Comparison of ENCODE assay signal across 7 cellular contexts in the genomic region with DNA sequence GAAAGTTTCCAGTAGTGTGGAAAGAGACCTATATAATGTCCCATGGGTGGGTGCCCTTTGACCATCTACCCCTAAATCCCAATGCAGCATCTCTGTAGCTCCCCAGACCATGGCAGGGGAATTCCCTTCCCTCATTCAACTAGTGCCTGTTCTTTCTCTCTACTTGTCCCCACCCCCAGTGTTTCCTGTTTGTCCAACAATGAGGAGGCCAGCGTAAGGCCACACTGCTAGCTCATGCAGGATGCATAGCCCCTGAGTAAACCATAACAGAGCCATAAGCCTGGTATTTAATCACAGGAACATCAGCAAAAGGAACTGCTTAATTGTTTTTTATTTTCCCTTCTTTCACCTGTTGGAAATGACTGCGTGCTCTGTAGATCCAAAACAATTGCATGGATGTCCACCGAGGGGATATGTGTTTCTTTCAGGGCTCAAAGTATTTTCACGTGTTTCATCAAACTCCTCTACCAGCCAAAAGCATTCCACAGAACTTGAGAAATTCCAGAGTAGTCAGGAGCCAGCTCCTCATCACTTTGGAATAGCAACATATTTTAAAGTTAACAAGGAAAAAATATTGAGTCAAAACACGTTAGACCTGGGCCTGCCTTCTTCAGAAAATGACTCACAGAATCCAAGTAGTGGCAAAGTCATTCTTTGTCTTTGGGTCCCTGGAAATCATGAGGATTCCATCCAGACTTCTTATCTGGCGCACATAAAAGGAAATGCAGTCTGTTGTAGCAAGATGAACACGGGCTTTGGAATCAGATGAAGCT.
DNase-seq lines count a peak whose midpoint lies in the region; ATAC-seq and TF ChIP-seq lines count a peak whose summit lies in the region.

No MANE protein-coding gene starts in this region.

- H3K27ac ChIP-seq in colonic mucosa (peak overlapping the region; percentile 29), rectal smooth muscle tissue (ENCODE audit: low read depth, low read length) (peak overlapping the region; percentile 24)

- TF ChIP-seq CTCF in colonic mucosa (IDR thresholded peaks at IDR 0.05) = no peak

- H3K4me3 ChIP-seq in colonic mucosa = no peak overlapping the region
- H3K4me3 ChIP-seq in rectal smooth muscle tissue (ENCODE audit: low read length) = no peak overlapping the region

- DNase-seq in colonic mucosa = no peak
- no peak for DNase-seq in hypothalamus (lab: John Stamatoyannopoulos, UW)
- DNase-seq in 8988T = no peak
- DNase-seq in cerebellar cortex (ENCODE audit: low spot score) = no peak

- H3K27me3 ChIP-seq in colonic mucosa (no peaks in the 10 kb centered on the region), rectal smooth muscle tissue (ENCODE audit: control insufficient read depth, insufficient read depth, low read length) (no peaks in the 10 kb centered on the region)

- intact Hi-C loops in colonic mucosa (cut with DNase I) = no loop called here

- H3K9ac ChIP-seq in colonic mucosa (ENCODE audit: low read depth in 2 of 2, low read length in 2 of 2) (no peak overlapping the region), rectal smooth muscle tissue (ENCODE audit: low read length) (no peak overlapping the region)

- no peaks in the 10 kb centered on the region for H3K4me1 ChIP-seq in colonic mucosa
- peaks cover 6% of the 10 kb centered on the region for H3K4me1 ChIP-seq in rectal smooth muscle tissue (ENCODE audit: control insufficient read depth, insufficient read depth, low read length)

- ATAC-seq in GM19025 (IDR thresholded peaks at IDR 0.05; ENCODE audit: low read depth, unreplicated experiment) (peak; percentile 23), HG03460 (IDR thresholded peaks at IDR 0.05; ENCODE audit: unreplicated experiment) (peak; percentile 32)

- H3K9me3 ChIP-seq in colonic mucosa = no peaks in the 10 kb centered on the region

- H3K36me3 ChIP-seq in colonic mucosa (no peaks in the 10 kb centered on the region), rectal smooth muscle tissue (ENCODE audit: control insufficient read depth, insufficient read depth, low read length) (peaks cover 10% of the 10 kb centered on the region)
